ENCODE assay signal across 8 cellular contexts in genomic region chr2:65186872-65187851, GRCh38. TPM values are rescaled to one million over a fixed set of nuclear protein-coding genes. Genes with fewer than 3 reads are reported as not detected.
DNase-seq lines count a peak whose midpoint lies in the region; ATAC-seq and TF ChIP-seq lines count a peak whose summit lies in the region.

No MANE protein-coding gene starts in this region.

- ATAC-seq in GM19438 (IDR thresholded peaks at IDR 0.05; ENCODE audit: low read depth, unreplicated experiment): peak; percentile 78

- TF ChIP-seq CTCF in foreskin fibroblast (IDR thresholded peaks at IDR 0.05; ENCODE audit: low read depth, low read length): peak; percentile 85
- peak; percentile 83 for TF ChIP-seq CTCF in neutrophil (IDR thresholded peaks at IDR 0.05)

- H3K36me3 ChIP-seq in neutrophil: no peaks in the 10 kb centered on the region

- H3K27ac ChIP-seq in neutrophil: peak overlapping the region; percentile 30

- no peaks in the 10 kb centered on the region for H3K27me3 ChIP-seq in neutrophil

- peak in 13 of 14 donors; percentile 8 to 75 (median 44) for DNase-seq in C1 segment of cervical spinal cord (lab: John Stamatoyannopoulos, UW)
- DNase-seq in Jurkat, Clone E6-1 (ENCODE audit: low read depth, low spot score): peak; percentile 67
- peak; percentile 53 to 63 for DNase-seq in SHP77 (lab: John Stamatoyannopoulos, UW)
- peak; percentile 27 for DNase-seq in activated T-helper 9 cell treated with anti-CD3 and anti-CD28 coated beads, Interleukin-2, amount 50 U/mL, for 16 hours (ENCODE audit: low read depth)
- DNase-seq in foreskin fibroblast: peak; percentile 65 to 88
- peak; percentile 94 for DNase-seq in superior temporal gyrus (ENCODE audit: extremely low spot score)

- peaks cover 13 to 19% of the 10 kb centered on the region in 2 experiments for H3K4me1 ChIP-seq in neutrophil (ENCODE audit: control insufficient read depth in 1 of 2, insufficient read depth in 1 of 2, low read depth in 1 of 2, low read length in 1 of 2)

- no peaks in the 10 kb centered on the region for H3K9me3 ChIP-seq in neutrophil

- no peak overlapping the region for H3K4me3 ChIP-seq in Jurkat, Clone E6-1 (ENCODE audit: low read length)
- H3K4me3 ChIP-seq in foreskin fibroblast (ENCODE audit: low read depth in 1 of 2, low read length in 2 of 2) (no peak overlapping the region), neutrophil (ENCODE audit: low read depth in 1 of 2, low read length in 1 of 2) (peak overlapping the region in 1 of 2 experiments; percentile 23)

RNA-seq across cellular contexts. Expression of gene ACTR2, which starts 40.5 kb away (rescaled TPM):
- polyA plus RNA-seq in Jurkat, Clone E6-1 (2012; ENCODE audit: insufficient read depth, insufficient read length): 205 TPM

RNA-seq across cellular contexts. Expression of gene RAB1A, which starts 57.3 kb away (rescaled TPM):
- 83.7 TPM for polyA plus RNA-seq in Jurkat, Clone E6-1 (2012; ENCODE audit: insufficient read depth, insufficient read length)

Comparison
In these comparisons a context has a peak if more than half of its experiments do, and no peak if none do; other contexts are left out.
1. DNase-seq: peak in every context shown above with its lines; median percentile 94 in superior temporal gyrus; 76 in foreskin fibroblast; 67 in Jurkat, Clone E6-1; 58 in SHP77; 44 in C1 segment of cervical spinal cord; 27 in activated T-helper 9 cell treated with anti-CD3 and anti-CD28 coated beads, Interleukin-2, amount 50 U/mL, for 16 hours.